In genomic region chr6:163588211-163588919, GRCh38 we compare ENCODE assay signal across 17 cellular contexts.
DNase-seq lines count a peak whose midpoint lies in the region; ATAC-seq and TF ChIP-seq lines count a peak whose summit lies in the region.
"Had no signal": no experiment of that assay in that cellular context is flagged by ENCODE, and none has a peak within 500 bp of the region (broad histone marks: within the 10 kb centered on the region; RNA-seq: fewer than 3 reads in every experiment).

No MANE protein-coding gene starts in this region.

- H3K9me3 ChIP-seq in psoas muscle, result peaks cover 38% of the 10 kb centered on the region
- H3K9me3 ChIP-seq: ovary had no signal

- intact Hi-C loops in psoas muscle (cut with DNase I), result loop anchor here (5.0 to 10.0 kb wide), 3 partner anchors 119 to 369 kb away; no protein-coding TSS in a partner anchor

- no peaks in the 10 kb centered on the region for H3K27me3 ChIP-seq in psoas muscle (ENCODE audit: insufficient read depth in 3 of 3, low read length in 2 of 3)
- H3K27me3 ChIP-seq: ovary had no signal

- TF ChIP-seq CTCF in cardiac fibroblast (IDR thresholded peaks at IDR 0.05; ENCODE audit: low read depth, low read length) (no peak), psoas muscle (IDR thresholded peaks at IDR 0.05) (no peak)

- DNase-seq in Daoy (ENCODE audit: low read depth) (peak; percentile 67), LHCN-M2 (ENCODE audit: low read depth) (peak; percentile 94), cardiac fibroblast (ENCODE audit: low read depth in 2 of 2) (peak; percentile 24 to 66), psoas muscle (peak; percentile 33 to 57), Ammon's horn (ENCODE audit: low spot score) (no peak), superior temporal gyrus (ENCODE audit: extremely low spot score) (no peak)
- DNase-seq: activated CD4-positive, alpha-beta T cell treated with anti-CD3 and anti-CD28 coated beads, Interleukin-2, amount 50 U/mL, for 4 hours; activated naive CD8-positive, alpha-beta T cell treated with anti-CD3 and anti-CD28 coated beads, Interleukin-2, amount 50 U/mL, for 24 hours; activated T-cell treated with anti-CD3 and anti-CD28 coated beads, Interleukin-2, amount 50 U/mL, for 72 hours; CD8-positive, alpha-beta T cell; left colon; mucosa of descending colon; ovary; stimulated activated naive CD4-positive, alpha-beta T cell had no signal

- ATAC-seq in psoas muscle (peak in 3 of 4 donors; percentile 21 to 53 (median 41)), HG03135 (IDR thresholded peaks at IDR 0.05; ENCODE audit: unreplicated experiment) (no peak), GM21447 (IDR thresholded peaks at IDR 0.05; ENCODE audit: unreplicated experiment) (no peak)
- ATAC-seq: activated T-cell treated with anti-CD3 and anti-CD28 coated beads, Interleukin-2, amount 50 U/mL, for 72 hours; CD8-positive, alpha-beta T cell; left colon; mucosa of descending colon had no signal

- peaks cover 39% of the 10 kb centered on the region for H3K4me1 ChIP-seq in psoas muscle

- H3K27ac ChIP-seq in psoas muscle, result peak overlapping the region; percentile 83
- H3K27ac ChIP-seq: ovary had no signal

- WGBS in psoas muscle, 3 donors, result 38 to 53% (median 41%) methylated on average over 22 of the region's 22 CpGs

- no peaks in the 10 kb centered on the region for H3K36me3 ChIP-seq in psoas muscle (ENCODE audit: insufficient read depth in 1 of 2, low read depth in 1 of 2)
- H3K36me3 ChIP-seq: ovary had no signal

- no peak overlapping the region for H3K4me3 ChIP-seq in cardiac fibroblast (replicated peaks in 1 of 2; ENCODE audit: low read depth in 2 of 2, low read length in 2 of 2)
- H3K4me3 ChIP-seq in psoas muscle, result no peak overlapping the region
- H3K4me3 ChIP-seq: mucosa of descending colon, ovary, smooth muscle cell had no signal

Comparison
In these comparisons a context has a peak if more than half of its experiments do, and no peak if none do; other contexts are left out.
1. DNase-seq: peak in Daoy (single experiment), LHCN-M2 (single experiment), cardiac fibroblast (2 of 2) and psoas muscle (2 of 2); none in Ammon's horn (single experiment) and superior temporal gyrus (single experiment).
2. ATAC-seq: peak in psoas muscle (3 of 4); none in HG03135 (single experiment) and GM21447 (single experiment).